ENCODE assay signal across 1 cellular context in the genomic region with DNA sequence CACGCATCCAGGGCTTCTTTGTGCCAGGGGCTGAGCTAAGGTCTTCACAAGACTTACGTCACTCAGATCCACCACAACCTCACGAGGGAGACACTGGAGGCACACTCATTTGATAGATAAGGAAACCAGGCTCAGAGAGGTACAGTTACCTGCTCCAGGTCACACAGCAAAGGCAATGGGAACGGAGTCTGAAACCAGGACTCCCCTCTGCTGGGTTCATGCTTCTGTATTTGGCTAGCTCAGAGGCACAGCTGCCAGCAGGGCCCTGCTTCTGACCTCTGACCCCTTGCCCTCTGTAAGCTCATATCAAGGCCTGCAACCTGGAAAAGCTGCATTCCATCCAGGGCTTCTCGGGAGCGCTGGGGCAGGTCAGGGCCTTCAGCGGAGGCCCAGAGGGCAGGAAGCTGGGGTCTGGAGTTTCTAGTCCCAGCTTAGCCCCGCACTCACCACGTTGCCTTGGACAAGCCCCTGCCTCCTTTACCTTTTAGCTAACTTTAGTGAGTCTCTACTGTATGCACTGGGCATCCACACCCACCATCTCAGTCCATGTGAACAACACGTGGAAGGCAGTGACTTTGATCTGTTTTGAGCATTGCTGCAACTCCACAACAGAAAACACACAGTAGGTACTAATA.
A peak's percentile ranks its signal among the peaks of the same experiment; 100 is the strongest.
TF ChIP-seq lines count a peak whose summit lies in the region.

No MANE protein-coding gene starts in this region.

TF ChIP-seq in HepG2, 621 proteins besides CTCF, POLR2A, EP300 and RAD21 (continued from another document and continues in another):
- TF ChIP-seq ZFP36 (IDR thresholded peaks at IDR 0.05; ENCODE audit: borderline replicate concordance, low read depth, low read length, partially characterized antibody) (peak; percentile 60), RARA (CRISPR knock-in tag; IDR thresholded peaks at IDR 0.05) (peak; percentile 56; the same call in 1 of the 2 replicates), RCOR2 (CRISPR knock-in tag; IDR thresholded peaks at IDR 0.05) (peak; percentile 50; the same call in 1 of the 2 replicates), KDM5A (IDR thresholded peaks at IDR 0.05; ENCODE audit: borderline replicate concordance, low read length) (no peak), AKAP8 (CRISPR knock-in tag; IDR thresholded peaks at IDR 0.05) (no peak), PITX1 (CRISPR knock-in tag; IDR thresholded peaks at IDR 0.05) (peak; percentile 21; the same call in 1 of the 2 replicates), ZBTB3 (CRISPR knock-in tag; IDR thresholded peaks at IDR 0.05; ENCODE audit: borderline replicate concordance, low read depth) (no peak), ZNF572 (CRISPR knock-in tag; IDR thresholded peaks at IDR 0.05) (0 out of 2 replicates have a peak, but pooled peaks have one; percentile 23), HDAC2 (CRISPR knock-in tag; IDR thresholded peaks at IDR 0.05) (peak; percentile 13; the same call in 1 of the 2 replicates), ZMYM3 (CRISPR knock-in tag; IDR thresholded peaks at IDR 0.05) (peak; percentile 98), BCL6 (CRISPR knock-in tag; IDR thresholded peaks at IDR 0.05) (0 out of 2 replicates have a peak, but pooled peaks have one; percentile 13), TEAD3 (CRISPR knock-in tag; optimal IDR thresholded peaks at IDR 0.05; ENCODE audit: borderline replicate concordance) (peak; percentile 18), NR2C2 (CRISPR knock-in tag; IDR thresholded peaks at IDR 0.05; ENCODE audit: borderline replicate concordance) (peak; percentile 83), NR2F6 (IDR thresholded peaks at IDR 0.05) (peak; percentile 84), NR2F6 (CRISPR knock-in tag; IDR thresholded peaks at IDR 0.05) (no peak), NR2F2 (IDR thresholded peaks at IDR 0.05; ENCODE audit: borderline replicate concordance, low read depth) (peak; percentile 59; the same call in 1 of the 2 replicates), ZKSCAN1 (IDR thresholded peaks at IDR 0.05; ENCODE audit: low read length) (peak; percentile 84), NR2F1 (CRISPR knock-in tag; IDR thresholded peaks at IDR 0.05) (peak; percentile 13 to 61; a peak in 3 of 4 replicates), FOXP1 (IDR thresholded peaks at IDR 0.05) (no peak), FOXP1 (CRISPR knock-in tag; IDR thresholded peaks at IDR 0.05) (peak; percentile 29; the same call in 1 of the 2 replicates), ZNF609 (CRISPR knock-in tag; IDR thresholded peaks at IDR 0.05; ENCODE audit: borderline replicate concordance) (0 out of 2 replicates have a peak, but pooled peaks have one; percentile 21), ZNF136 (CRISPR knock-in tag; IDR thresholded peaks at IDR 0.05; ENCODE audit: low read depth) (no peak), ZNF563 (CRISPR knock-in tag; IDR thresholded peaks at IDR 0.05) (no peak), KDM1A (CRISPR knock-in tag; IDR thresholded peaks at IDR 0.05) (peak; percentile 50; the same call in 1 of the 2 replicates), KLF9 (CRISPR knock-in tag; IDR thresholded peaks at IDR 0.05; ENCODE audit: low read depth) (no peak), ZSCAN31 (CRISPR knock-in tag; IDR thresholded peaks at IDR 0.05; ENCODE audit: low read depth) (peak; percentile 68; the same call in 1 of the 2 replicates), NCOA1 (CRISPR knock-in tag; IDR thresholded peaks at IDR 0.05) (no peak), ZFX (CRISPR knock-in tag; IDR thresholded peaks at IDR 0.05; ENCODE audit: low read depth) (peak; percentile 45; the same call in 1 of the 2 replicates), XRCC5 (optimal IDR thresholded peaks at IDR 0.05; ENCODE audit: low read length) (no peak), ZNF383 (CRISPR knock-in tag; IDR thresholded peaks at IDR 0.05; ENCODE audit: borderline replicate concordance) (no peak), ZSCAN25 (CRISPR knock-in tag; IDR thresholded peaks at IDR 0.05) (0 out of 2 replicates have a peak, but pooled peaks have one; percentile 23), SP4 (CRISPR knock-in tag; IDR thresholded peaks at IDR 0.05) (0 out of 2 replicates have a peak, but pooled peaks have one; percentile 23), ZEB1 (IDR thresholded peaks at IDR 0.05; ENCODE audit: insufficient replicate concordance, low read depth) (no peak), CENPX (CRISPR knock-in tag; IDR thresholded peaks at IDR 0.05) (no peak), HNF4A (CRISPR knock-in tag; IDR thresholded peaks at IDR 0.05) (0 out of 2 replicates have a peak, but pooled peaks have one; percentile 27), ZNF431 (CRISPR knock-in tag; IDR thresholded peaks at IDR 0.05; ENCODE audit: borderline replicate concordance, low read depth) (no peak), ZFY (CRISPR knock-in tag; IDR thresholded peaks at IDR 0.05) (0 out of 2 replicates have a peak, but pooled peaks have one; percentile 2), ZNF768 (CRISPR knock-in tag; IDR thresholded peaks at IDR 0.05) (peak; percentile 100), TBX2 (CRISPR knock-in tag; IDR thresholded peaks at IDR 0.05; ENCODE audit: borderline replicate concordance) (peak; percentile 37; the same call in 1 of the 2 replicates), PAF1 (CRISPR knock-in tag; IDR thresholded peaks at IDR 0.05) (no peak), RBM22 (optimal IDR thresholded peaks at IDR 0.05; ENCODE audit: low read length) (no peak), DPF2 (CRISPR knock-in tag; IDR thresholded peaks at IDR 0.05; ENCODE audit: borderline replicate concordance, low read depth) (0 out of 2 replicates have a peak, but pooled peaks have one; percentile 36), SP5 (CRISPR knock-in tag; IDR thresholded peaks at IDR 0.05; ENCODE audit: borderline replicate concordance, low read depth) (no peak)
- TF ChIP-seq, protein P1, sequence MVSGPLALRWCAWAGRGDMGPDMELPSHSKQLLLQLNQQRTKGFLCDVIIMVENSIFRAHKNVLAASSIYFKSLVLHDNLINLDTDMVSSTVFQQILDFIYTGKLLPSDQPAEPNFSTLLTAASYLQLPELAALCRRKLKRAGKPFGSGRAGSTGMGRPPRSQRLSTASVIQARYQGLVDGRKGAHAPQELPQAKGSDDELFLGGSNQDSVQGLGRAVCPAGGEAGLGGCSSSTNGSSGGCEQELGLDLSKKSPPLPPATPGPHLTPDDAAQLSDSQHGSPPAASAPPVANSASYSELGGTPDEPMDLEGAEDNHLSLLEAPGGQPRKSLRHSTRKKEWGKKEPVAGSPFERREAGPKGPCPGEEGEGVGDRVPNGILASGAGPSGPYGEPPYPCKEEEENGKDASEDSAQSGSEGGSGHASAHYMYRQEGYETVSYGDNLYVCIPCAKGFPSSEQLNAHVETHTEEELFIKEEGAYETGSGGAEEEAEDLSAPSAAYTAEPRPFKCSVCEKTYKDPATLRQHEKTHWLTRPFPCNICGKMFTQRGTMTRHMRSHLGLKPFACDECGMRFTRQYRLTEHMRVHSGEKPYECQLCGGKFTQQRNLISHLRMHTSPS (CRISPR knock-in tag; IDR thresholded peaks at IDR 0.05; ENCODE audit: low read depth), result peak; percentile 42; the same call in 1 of the 2 replicates
- TF ChIP-seq, protein P2, sequence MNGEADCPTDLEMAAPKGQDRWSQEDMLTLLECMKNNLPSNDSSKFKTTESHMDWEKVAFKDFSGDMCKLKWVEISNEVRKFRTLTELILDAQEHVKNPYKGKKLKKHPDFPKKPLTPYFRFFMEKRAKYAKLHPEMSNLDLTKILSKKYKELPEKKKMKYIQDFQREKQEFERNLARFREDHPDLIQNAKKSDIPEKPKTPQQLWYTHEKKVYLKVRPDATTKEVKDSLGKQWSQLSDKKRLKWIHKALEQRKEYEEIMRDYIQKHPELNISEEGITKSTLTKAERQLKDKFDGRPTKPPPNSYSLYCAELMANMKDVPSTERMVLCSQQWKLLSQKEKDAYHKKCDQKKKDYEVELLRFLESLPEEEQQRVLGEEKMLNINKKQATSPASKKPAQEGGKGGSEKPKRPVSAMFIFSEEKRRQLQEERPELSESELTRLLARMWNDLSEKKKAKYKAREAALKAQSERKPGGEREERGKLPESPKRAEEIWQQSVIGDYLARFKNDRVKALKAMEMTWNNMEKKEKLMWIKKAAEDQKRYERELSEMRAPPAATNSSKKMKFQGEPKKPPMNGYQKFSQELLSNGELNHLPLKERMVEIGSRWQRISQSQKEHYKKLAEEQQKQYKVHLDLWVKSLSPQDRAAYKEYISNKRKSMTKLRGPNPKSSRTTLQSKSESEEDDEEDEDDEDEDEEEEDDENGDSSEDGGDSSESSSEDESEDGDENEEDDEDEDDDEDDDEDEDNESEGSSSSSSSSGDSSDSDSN (CRISPR knock-in tag; IDR thresholded peaks at IDR 0.05), result peak; percentile 54
- TF ChIP-seq, protein P3, sequence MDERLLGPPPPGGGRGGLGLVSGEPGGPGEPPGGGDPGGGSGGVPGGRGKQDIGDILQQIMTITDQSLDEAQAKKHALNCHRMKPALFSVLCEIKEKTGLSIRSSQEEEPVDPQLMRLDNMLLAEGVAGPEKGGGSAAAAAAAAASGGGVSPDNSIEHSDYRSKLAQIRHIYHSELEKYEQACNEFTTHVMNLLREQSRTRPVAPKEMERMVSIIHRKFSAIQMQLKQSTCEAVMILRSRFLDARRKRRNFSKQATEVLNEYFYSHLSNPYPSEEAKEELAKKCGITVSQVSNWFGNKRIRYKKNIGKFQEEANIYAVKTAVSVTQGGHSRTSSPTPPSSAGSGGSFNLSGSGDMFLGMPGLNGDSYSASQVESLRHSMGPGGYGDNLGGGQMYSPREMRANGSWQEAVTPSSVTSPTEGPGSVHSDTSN (CRISPR knock-in tag; IDR thresholded peaks at IDR 0.05), result no peak
- TF ChIP-seq, protein P4, sequence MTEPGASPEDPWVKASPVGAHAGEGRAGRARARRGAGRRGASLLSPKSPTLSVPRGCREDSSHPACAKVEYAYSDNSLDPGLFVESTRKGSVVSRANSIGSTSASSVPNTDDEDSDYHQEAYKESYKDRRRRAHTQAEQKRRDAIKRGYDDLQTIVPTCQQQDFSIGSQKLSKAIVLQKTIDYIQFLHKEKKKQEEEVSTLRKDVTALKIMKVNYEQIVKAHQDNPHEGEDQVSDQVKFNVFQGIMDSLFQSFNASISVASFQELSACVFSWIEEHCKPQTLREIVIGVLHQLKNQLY (CRISPR knock-in tag; IDR thresholded peaks at IDR 0.05), result peak; percentile 58; the same call in 1 of the 2 replicates
- TF ChIP-seq, protein P5, sequence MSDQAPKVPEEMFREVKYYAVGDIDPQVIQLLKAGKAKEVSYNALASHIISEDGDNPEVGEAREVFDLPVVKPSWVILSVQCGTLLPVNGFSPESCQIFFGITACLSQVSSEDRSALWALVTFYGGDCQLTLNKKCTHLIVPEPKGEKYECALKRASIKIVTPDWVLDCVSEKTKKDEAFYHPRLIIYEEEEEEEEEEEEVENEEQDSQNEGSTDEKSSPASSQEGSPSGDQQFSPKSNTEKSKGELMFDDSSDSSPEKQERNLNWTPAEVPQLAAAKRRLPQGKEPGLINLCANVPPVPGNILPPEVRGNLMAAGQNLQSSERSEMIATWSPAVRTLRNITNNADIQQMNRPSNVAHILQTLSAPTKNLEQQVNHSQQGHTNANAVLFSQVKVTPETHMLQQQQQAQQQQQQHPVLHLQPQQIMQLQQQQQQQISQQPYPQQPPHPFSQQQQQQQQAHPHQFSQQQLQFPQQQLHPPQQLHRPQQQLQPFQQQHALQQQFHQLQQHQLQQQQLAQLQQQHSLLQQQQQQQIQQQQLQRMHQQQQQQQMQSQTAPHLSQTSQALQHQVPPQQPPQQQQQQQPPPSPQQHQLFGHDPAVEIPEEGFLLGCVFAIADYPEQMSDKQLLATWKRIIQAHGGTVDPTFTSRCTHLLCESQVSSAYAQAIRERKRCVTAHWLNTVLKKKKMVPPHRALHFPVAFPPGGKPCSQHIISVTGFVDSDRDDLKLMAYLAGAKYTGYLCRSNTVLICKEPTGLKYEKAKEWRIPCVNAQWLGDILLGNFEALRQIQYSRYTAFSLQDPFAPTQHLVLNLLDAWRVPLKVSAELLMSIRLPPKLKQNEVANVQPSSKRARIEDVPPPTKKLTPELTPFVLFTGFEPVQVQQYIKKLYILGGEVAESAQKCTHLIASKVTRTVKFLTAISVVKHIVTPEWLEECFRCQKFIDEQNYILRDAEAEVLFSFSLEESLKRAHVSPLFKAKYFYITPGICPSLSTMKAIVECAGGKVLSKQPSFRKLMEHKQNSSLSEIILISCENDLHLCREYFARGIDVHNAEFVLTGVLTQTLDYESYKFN (CRISPR knock-in tag; conservative IDR thresholded peaks at IDR 0.05), result 0 out of 2 replicates have a peak, but pooled peaks have one; percentile 27
